In the genomic region with DNA sequence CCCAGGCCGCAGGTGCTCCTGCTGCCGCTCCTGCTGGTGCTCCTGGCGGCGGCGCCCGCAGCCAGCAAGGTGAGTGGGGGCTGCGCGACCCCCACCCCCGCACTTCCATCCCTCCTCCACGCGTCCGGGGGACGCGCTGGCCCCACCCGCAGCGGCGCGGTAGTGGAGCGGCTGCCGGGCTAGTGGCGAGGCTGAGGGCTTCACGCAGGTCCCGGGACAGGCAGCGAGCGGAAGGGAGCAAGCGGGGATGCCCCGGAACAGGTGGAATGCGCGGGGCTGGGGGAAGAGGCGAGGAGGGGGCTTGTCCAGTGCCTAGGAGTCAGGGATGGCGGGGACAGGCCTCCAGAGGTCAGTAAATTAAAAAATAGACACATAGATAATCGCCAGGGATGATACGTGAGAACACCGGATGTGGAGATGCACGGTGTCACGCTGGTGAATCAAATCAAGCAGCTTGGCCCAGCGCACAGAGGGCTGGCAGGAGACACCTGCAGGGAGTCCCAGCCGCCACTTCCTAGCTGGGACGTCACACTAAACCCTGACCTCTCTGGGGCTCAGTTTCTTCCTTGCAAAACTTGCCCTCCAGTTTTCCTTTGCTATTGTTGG, we compare ENCODE assay signal across 8 cellular contexts. TPM values are rescaled to one million over a fixed set of nuclear protein-coding genes. Genes with fewer than 3 reads are reported as not detected.
DNase-seq lines count a peak whose midpoint lies in the region; ATAC-seq, FAIRE-seq and TF ChIP-seq lines count a peak whose summit lies in the region.

No MANE protein-coding gene starts in this region.

- DNase-seq in GM13976 (ENCODE audit: low spot score), result peak; percentile 51
- no peak for DNase-seq in astrocyte (ENCODE audit: low read depth)
- DNase-seq in left lobe of liver (ENCODE audit: low spot score), result peak; percentile 53
- no peak for DNase-seq in tibial nerve (ENCODE audit: low spot score in 2 of 2)
- DNase-seq in SW 1271 (lab: John Stamatoyannopoulos, UW), result no peak
- no peak for DNase-seq in KG1 (lab: John Stamatoyannopoulos, UW)

- H3K4me3 ChIP-seq in astrocyte (ENCODE audit: insufficient read depth, low read depth, low read length) (peak overlapping the region; percentile 53), tibial nerve (peak overlapping the region in 3 of 4 donors; percentile 30 to 49 (median 46))

- WGBS in tibial nerve, 2 donors, result 3 to 4% methylated on average over 30 to 38 of the region's 39 CpGs

- peak overlapping the region; percentile 66 for H3K4me3 Mint-ChIP-seq in astrocyte (ENCODE audit: unreplicated experiment)

- no peaks in the 10 kb centered on the region for H4K20me1 ChIP-seq in astrocyte (ENCODE audit: insufficient read depth, low read length)

- H3K4me1 Mint-ChIP-seq in astrocyte (ENCODE audit: low read depth, unreplicated experiment), result peaks cover 2% of the 10 kb centered on the region

- peaks cover 8% of the 10 kb centered on the region for H3K9me3 Mint-ChIP-seq in astrocyte (ENCODE audit: unreplicated experiment)

- H3K27me3 ChIP-seq in astrocyte (ENCODE audit: insufficient read depth, low read length) (peaks cover 17% of the 10 kb centered on the region), tibial nerve (peaks cover 0 to 48% of the 10 kb centered on the region in 2 donors)

- H3K4me2 ChIP-seq in astrocyte (ENCODE audit: low read length), result peak overlapping the region; percentile 86

- no peak overlapping the region for H3K9ac ChIP-seq in astrocyte (ENCODE audit: low read length)

- TF ChIP-seq CTCF in GM13976 (IDR thresholded peaks at IDR 0.05; ENCODE audit: borderline replicate concordance, control extremely low read depth, extremely low read depth, insufficient read depth, missing control alignments), result no peak
- no peak for TF ChIP-seq CTCF in astrocyte (IDR thresholded peaks at IDR 0.05; ENCODE audit: insufficient read depth, low read depth, low read length)
- no peak for TF ChIP-seq CTCF in tibial nerve (IDR thresholded peaks at IDR 0.05)

- H3K27me3 Mint-ChIP-seq in astrocyte (ENCODE audit: low read depth, unreplicated experiment), result peaks cover 56% of the 10 kb centered on the region

- no peaks in the 10 kb centered on the region for H3K36me3 ChIP-seq in astrocyte (ENCODE audit: insufficient read depth, low read length)
- no peaks in the 10 kb centered on the region for H3K36me3 ChIP-seq in tibial nerve

- H3K79me2 ChIP-seq in astrocyte (ENCODE audit: insufficient read depth, low read length), result no peaks in the 10 kb centered on the region

- TF ChIP-seq POLR2A in tibial nerve (IDR thresholded peaks at IDR 0.05), result no peak

- peaks cover 5% of the 10 kb centered on the region for H3K4me1 ChIP-seq in astrocyte (ENCODE audit: insufficient read depth, low read length)
- H3K4me1 ChIP-seq in tibial nerve, result peaks cover 0 to 19% (median 8%) of the 10 kb centered on the region in 4 donors

- in situ Hi-C loops in GM13976 (cut with MboI; ENCODE audit: low sequenced_read_pairs, unreplicated experiment), result no loop called here

- no peaks in the 10 kb centered on the region for H3K36me3 Mint-ChIP-seq in astrocyte (ENCODE audit: low read depth, unreplicated experiment)

- peak; percentile 71 for ATAC-seq in GM21447 (IDR thresholded peaks at IDR 0.05; ENCODE audit: unreplicated experiment)
- ATAC-seq in HG03571 (IDR thresholded peaks at IDR 0.05; ENCODE audit: unreplicated experiment), result peak; percentile 70
- peak; percentile 74 for ATAC-seq in left lobe of liver

- FAIRE-seq in astrocyte (lab: Jason Lieb, UNC), result no peak

- no peak overlapping the region for H3K27ac ChIP-seq in astrocyte (ENCODE audit: low read depth, low read length)
- H3K27ac ChIP-seq in tibial nerve, result peak overlapping the region in 2 of 4 donors; percentile 45 to 75

- no peak overlapping the region for H3K27ac Mint-ChIP-seq in astrocyte (ENCODE audit: unreplicated experiment)

- no peak for TF ChIP-seq EP300 in tibial nerve (IDR thresholded peaks at IDR 0.05)

- no peaks in the 10 kb centered on the region for H3K9me3 ChIP-seq in astrocyte (ENCODE audit: insufficient read depth, low read depth, low read length)
- H3K9me3 ChIP-seq in tibial nerve, result peaks cover 0 to 10% (median 0%) of the 10 kb centered on the region in 4 donors

- peak overlapping the region; percentile 67 for H2AFZ ChIP-seq in astrocyte (ENCODE audit: low read depth, low read length)

RNA-seq across cellular contexts. Expression of a gene that starts 0.4 kb away (rescaled TPM):
- total RNA-seq in astrocyte (0.02 TPM in 1 of 2 replicates, not detected in the other), left lobe of liver (0.55 TPM), tibial nerve (1 to 10 TPM; 3.9 to 8.6 (median 7.6) TPM)

RNA-seq across cellular contexts. Expression of a gene that starts 0.8 kb away (rescaled TPM):
- total RNA-seq in astrocyte (0.36 and 0.62 TPM in 2 replicates), left lobe of liver (2.1 TPM), tibial nerve (1 to 10 TPM in 3 of 4 donors, under 1 TPM in 1; 0.90 to 5.7 (median 3.1) TPM)

Comparison
In these comparisons a context has a peak if more than half of its experiments do, and no peak if none do; other contexts are left out.
1. DNase-seq: peak in GM13976 (single experiment) and left lobe of liver (single experiment); none in astrocyte (single experiment), tibial nerve (0 of 2), SW 1271 (0 of 2) and KG1 (single experiment).
2. Peak in every context shown above with its lines, with median percentiles within 50 percentile points of each other: ATAC-seq.